8 cellular contexts compared by ENCODE assay signal in genomic region chr2:68751397-68752339, GRCh38. TPM values are rescaled to one million over a fixed set of nuclear protein-coding genes. Genes with fewer than 3 reads are reported as not detected.
DNase-seq lines count a peak whose midpoint lies in the region; ATAC-seq and TF ChIP-seq lines count a peak whose summit lies in the region.

No MANE protein-coding gene starts in this region.

- TF ChIP-seq CTCF in HFF-Myc (IDR thresholded peaks at IDR 0.05; ENCODE audit: low read depth, low read length, missing control alignments) (peak; percentile 92), cardiac muscle cell (IDR thresholded peaks at IDR 0.05; ENCODE audit: low read depth, low read length) (peak; percentile 89), vagina (IDR thresholded peaks at IDR 0.05) (peak; percentile 82 to 95 (median 92))

- no peaks in the 10 kb centered on the region for H3K4me1 ChIP-seq in cardiac muscle cell (ENCODE audit: low read depth)
- H3K4me1 ChIP-seq in vagina, result peaks cover 11% of the 10 kb centered on the region

- peak; percentile 94 for ATAC-seq in activated naive CD4-positive, alpha-beta T cell treated with anti-CD3 and anti-CD28 coated beads, Interleukin-2, amount 50 U/mL, for 72 hours

- H3K4me3 ChIP-seq in HFF-Myc (replicated peaks; ENCODE audit: low read depth, low read length) (no peak overlapping the region), cardiac muscle cell (no peak overlapping the region), vagina (no peak overlapping the region)

- no peak overlapping the region for H3K27ac ChIP-seq in cardiac muscle cell
- H3K27ac ChIP-seq in vagina, result no peak overlapping the region

- H3K27me3 ChIP-seq in cardiac muscle cell (no peaks in the 10 kb centered on the region), vagina (no peaks in the 10 kb centered on the region)

- DNase-seq in GM04503 (ENCODE audit: low read depth), result peak; percentile 25
- DNase-seq in HFF-Myc (ENCODE audit: extremely low read depth, low read depth), result peak; percentile 85
- DNase-seq in NCI-H1092 (lab: John Stamatoyannopoulos, UW), result peak; percentile 68
- DNase-seq in SKM-1 (lab: John Stamatoyannopoulos, UW; ENCODE audit: unreplicated experiment), result peak; percentile 71
- peak; percentile 88 to 90 for DNase-seq in activated naive CD4-positive, alpha-beta T cell treated with anti-CD3 and anti-CD28 coated beads, Interleukin-2, amount 50 U/mL, for 72 hours (ENCODE audit: low spot score in 2 of 2)
- peak; percentile 91 to 92 for DNase-seq in cardiac muscle cell (ENCODE audit: low read depth in 1 of 2, low spot score in 1 of 2)
- DNase-seq in putamen (ENCODE audit: low spot score), result peak; percentile 78
- peak in 1 of 2 donors; percentile 94 for DNase-seq in vagina (ENCODE audit: extremely low spot score in 2 of 2)

- TF ChIP-seq POLR2A in vagina (IDR thresholded peaks at IDR 0.05), result no peak

- H3K9me3 ChIP-seq in cardiac muscle cell (ENCODE audit: low read depth) (no peaks in the 10 kb centered on the region), vagina (no peaks in the 10 kb centered on the region)

- H3K36me3 ChIP-seq in cardiac muscle cell (no peaks in the 10 kb centered on the region), vagina (no peaks in the 10 kb centered on the region)

- peaks cover 27 to 38% of the 10 kb centered on the region in 2 donors for H3K36me3 Mint-ChIP-seq in activated naive CD4-positive, alpha-beta T cell treated with anti-CD3 and anti-CD28 coated beads, Interleukin-2, amount 50 U/mL, for 72 hours

- H3K27ac Mint-ChIP-seq in activated naive CD4-positive, alpha-beta T cell treated with anti-CD3 and anti-CD28 coated beads, Interleukin-2, amount 50 U/mL, for 72 hours, result peak overlapping the region; percentile 83 to 87

- peaks cover 3 to 5% of the 10 kb centered on the region in 2 donors for H3K9me3 Mint-ChIP-seq in activated naive CD4-positive, alpha-beta T cell treated with anti-CD3 and anti-CD28 coated beads, Interleukin-2, amount 50 U/mL, for 72 hours

- intact Hi-C loops in vagina (cut with DNase I), result loop anchor here (10.0 kb wide), 1 partner anchor 163 kb away; no protein-coding TSS in a partner anchor

RNA-seq across cellular contexts. Expression of gene ARHGAP25, which starts 17.1 kb away (rescaled TPM):
- 10 to 100 TPM; 37.7 to 43.0 TPM for total RNA-seq in activated naive CD4-positive, alpha-beta T cell treated with anti-CD3 and anti-CD28 coated beads, Interleukin-2, amount 50 U/mL, for 72 hours
- total RNA-seq in cardiac muscle cell (3.0 and 7.7 TPM in 2 replicates), vagina (9.6 TPM)
- 3.9 and 7.8 TPM in 2 replicates for polyA plus RNA-seq in cardiac muscle cell
